21 cellular contexts compared by ENCODE assay signal in the genomic region with DNA sequence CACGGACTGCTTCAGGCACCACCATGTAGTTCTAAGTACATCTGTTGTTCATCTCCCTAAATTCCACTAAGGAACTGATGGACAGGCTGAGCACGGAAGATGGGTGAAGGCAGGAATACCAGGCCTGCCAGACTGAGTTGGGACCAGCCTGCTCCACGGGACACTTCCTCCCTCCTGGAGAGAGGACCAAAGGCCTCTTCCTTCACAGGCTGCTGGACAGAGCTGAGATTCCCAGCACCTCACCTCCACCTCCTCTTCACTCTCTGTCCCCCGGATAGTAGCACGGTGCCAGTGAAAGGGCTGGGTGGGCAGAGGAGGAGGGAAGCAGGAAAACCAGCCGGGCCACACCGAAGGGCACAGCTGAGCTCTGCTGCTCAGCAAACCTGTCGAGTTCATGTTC. TPM values are rescaled to one million over a fixed set of nuclear protein-coding genes. Genes with fewer than 3 reads are reported as not detected.
DNase-seq lines count a peak whose midpoint lies in the region; FAIRE-seq and TF ChIP-seq lines count a peak whose summit lies in the region.
"Had no signal": no experiment of that assay in that cellular context is flagged by ENCODE, and none has a peak within 500 bp of the region (broad histone marks: within the 10 kb centered on the region; RNA-seq: fewer than 3 reads in every experiment).

No MANE protein-coding gene starts in this region.

- no peak for TF ChIP-seq CTCF in OCI-LY3 (IDR thresholded peaks at IDR 0.05; ENCODE audit: low read depth, low read length)
- no peak for TF ChIP-seq CTCF in chondrocyte (IDR thresholded peaks at IDR 0.05)

- no peaks in the 10 kb centered on the region for H3K9me3 Mint-ChIP-seq in activated T-cell treated with anti-CD3 and anti-CD28 coated beads, Interleukin-2, amount 50 U/mL, for 24 hours
- H3K9me3 Mint-ChIP-seq in chondrocyte (ENCODE audit: low read depth), result no peaks in the 10 kb centered on the region
- H3K9me3 Mint-ChIP-seq: CD4-positive, CD25-positive, alpha-beta regulatory T cell had no signal

- H3K79me2 ChIP-seq in OCI-LY3 (ENCODE audit: low read length), result 0 out of 2 replicates have a peak, but pooled peaks cover 5% of the 10 kb centered on the region

- H3K36me3 ChIP-seq in OCI-LY3 (replicated peaks; ENCODE audit: low read depth, low read length), result peaks cover 66% of the 10 kb centered on the region

- no peaks in the 10 kb centered on the region for H3K27me3 Mint-ChIP-seq in activated T-cell treated with anti-CD3 and anti-CD28 coated beads, Interleukin-2, amount 50 U/mL, for 24 hours
- no peaks in the 10 kb centered on the region for H3K27me3 Mint-ChIP-seq in chondrocyte (ENCODE audit: low read depth)
- H3K27me3 Mint-ChIP-seq: B cell had no signal

- H3K36me3 Mint-ChIP-seq in activated T-cell treated with anti-CD3 and anti-CD28 coated beads, Interleukin-2, amount 50 U/mL, for 24 hours (ENCODE audit: low read depth), result peaks cover 68% of the 10 kb centered on the region
- peaks cover 21% of the 10 kb centered on the region for H3K36me3 Mint-ChIP-seq in chondrocyte (ENCODE audit: low read depth)

- H3K27ac Mint-ChIP-seq in activated T-cell treated with anti-CD3 and anti-CD28 coated beads, Interleukin-2, amount 50 U/mL, for 24 hours, result peak overlapping the region; percentile 2
- no peak overlapping the region for H3K27ac Mint-ChIP-seq in chondrocyte (ENCODE audit: unreplicated experiment)
- H3K27ac Mint-ChIP-seq: B cell had no signal

- peaks cover 6% of the 10 kb centered on the region for H3K4me1 Mint-ChIP-seq in activated T-cell treated with anti-CD3 and anti-CD28 coated beads, Interleukin-2, amount 50 U/mL, for 24 hours (ENCODE audit: low read depth)
- peaks cover 20% of the 10 kb centered on the region for H3K4me1 Mint-ChIP-seq in chondrocyte (ENCODE audit: low read depth)
- H3K4me1 Mint-ChIP-seq: B cell had no signal

- no peaks in the 10 kb centered on the region for H3K9me3 ChIP-seq in OCI-LY3 (ENCODE audit: insufficient read depth, low read length)
- H3K9me3 ChIP-seq: Caco-2 had no signal

- H3K4me3 Mint-ChIP-seq in activated T-cell treated with anti-CD3 and anti-CD28 coated beads, Interleukin-2, amount 50 U/mL, for 24 hours, result no peak overlapping the region
- H3K4me3 Mint-ChIP-seq in chondrocyte (ENCODE audit: unreplicated experiment), result no peak overlapping the region
- H3K4me3 Mint-ChIP-seq: B cell; CD4-positive, CD25-positive, alpha-beta regulatory T cell had no signal

- peak; percentile 76 for FAIRE-seq in urothelium cell line (lab: Jason Lieb, UNC)
- FAIRE-seq: GM19239 had no signal

- H3K4me2 ChIP-seq in OCI-LY3 (ENCODE audit: low read length), result no peak overlapping the region

- no peaks in the 10 kb centered on the region for H4K20me1 ChIP-seq in OCI-LY3 (ENCODE audit: insufficient read depth, low read length)

- H2AFZ ChIP-seq in OCI-LY3 (ENCODE audit: low read depth, low read length), result no peak overlapping the region

- H3K4me1 ChIP-seq in OCI-LY3 (ENCODE audit: low read length), result peaks cover 38% of the 10 kb centered on the region
- H3K4me1 ChIP-seq: Caco-2 had no signal

- DNase-seq in activated T-cell treated with anti-CD3 and anti-CD28 coated beads, Interleukin-2, amount 50 U/mL, for 24 hours, result no peak
- DNase-seq in activated T-cell treated with anti-CD3 and anti-CD28 coated beads for 4 hours (no peak), chondrocyte (ENCODE audit: low spot score) (peak; percentile 51), urothelium cell line (ENCODE audit: low spot score) (no peak), NCI-H2227 treated with DMSO at 0.1 percent for 48 hours (lab: John Stamatoyannopoulos, UW) (no peak), NCI-H2029 treated with DMSO at 0.1 percent for 48 hours (lab: John Stamatoyannopoulos, UW) (no peak)
- DNase-seq in central memory CD4-positive, alpha-beta T cell, result no peak
- DNase-seq: Caco-2; CD4-positive, CD25-positive, alpha-beta regulatory T cell; DMS153; GF-D8; IMR-90; Kasumi-1; NCI-H1105; NCI-H2081 treated with DMSO at 0.1 percent for 48 hours; NCI-H510A; NCI-H774 had no signal

- H3K27ac ChIP-seq in OCI-LY3 (ENCODE audit: low read length), result peak overlapping the region; percentile 81
- H3K27ac ChIP-seq: 22Rv1 had no signal

- no peaks in the 10 kb centered on the region for H3K27me3 ChIP-seq in OCI-LY3 (ENCODE audit: low read depth, low read length)

- H3K9ac ChIP-seq in OCI-LY3 (ENCODE audit: low read length), result no peak overlapping the region

- no peak overlapping the region for H3K4me3 ChIP-seq in OCI-LY3 (ENCODE audit: low read length)

RNA-seq across cellular contexts. Expression of gene TCFL5, which starts 22.9 kb away (rescaled TPM):
- total RNA-seq in chondrocyte, result 12.7 to 20.0 TPM (median 13.0 TPM) in 3 replicates

RNA-seq across cellular contexts. Expression of gene DIDO1, which starts 41.7 kb away (rescaled TPM):
- 41.6 to 53.8 TPM (median 42.5 TPM) in 3 replicates for total RNA-seq in chondrocyte

RNA-seq across cellular contexts. Expression of gene GID8, which starts 53.4 kb away (rescaled TPM):
- 26.3 to 30.7 TPM (median 29.7 TPM) in 3 replicates for total RNA-seq in chondrocyte
